8 cellular contexts compared by ENCODE assay signal in genomic region chr14:57486767-57487379, GRCh38. TPM values are rescaled to one million over a fixed set of nuclear protein-coding genes. Genes with fewer than 3 reads are reported as not detected.
DNase-seq lines count a peak whose midpoint lies in the region; ATAC-seq and TF ChIP-seq lines count a peak whose summit lies in the region.

No MANE protein-coding gene starts in this region.

- H3K36me3 ChIP-seq in SJCRH30 = no peaks in the 10 kb centered on the region
- no peaks in the 10 kb centered on the region for H3K36me3 ChIP-seq in gastrocnemius medialis

- peak in 3 of 5 experiments; percentile 12 to 50 (median 40) for TF ChIP-seq CTCF in gastrocnemius medialis (IDR thresholded peaks at IDR 0.05 in 4 of 5, conservative IDR thresholded peaks at IDR 0.05 in 1 of 5)

- H3K4me3 Mint-ChIP-seq in activated T-helper 17 cell treated with anti-CD3 and anti-CD28 coated beads, Interleukin-2, amount 50 U/mL, for 72 hours = no peak overlapping the region

- H3K9me3 ChIP-seq in SJCRH30 (replicated peaks) (0 out of 2 replicates have a peak, but pooled peaks cover 2% of the 10 kb centered on the region), gastrocnemius medialis (no peaks in the 10 kb centered on the region)

- H3K36me3 Mint-ChIP-seq in activated T-helper 17 cell treated with anti-CD3 and anti-CD28 coated beads, Interleukin-2, amount 50 U/mL, for 72 hours (ENCODE audit: low read depth) = no peaks in the 10 kb centered on the region

- intact Hi-C loops in gastrocnemius medialis (cut with DNase I; ENCODE audit: low total_unique reads) = loop anchor here (5.0 kb wide), 1 partner anchor 585 kb away; no protein-coding TSS in a partner anchor

- in situ Hi-C loops in gastrocnemius medialis (cut with MboI; ENCODE audit: low sequenced_read_pairs in 4 of 4) = loop anchor here (5.0 to 25.0 kb wide), 4 partner anchors 575 to 588 kb away; no protein-coding TSS in a partner anchor

- TF ChIP-seq POLR2A in gastrocnemius medialis (IDR thresholded peaks at IDR 0.05) = no peak

- DNase-seq in ELF-1 (ENCODE audit: low read depth, low spot score) (peak; percentile 24), MV-4-11 (lab: John Stamatoyannopoulos, UW) (peak; percentile 28), SJCRH30 (peak; percentile 11 to 60), globus pallidus (ENCODE audit: low spot score) (peak; percentile 29), gastrocnemius medialis (no peak)
- no peak for DNase-seq in activated CD4-positive, CD25-positive, alpha-beta regulatory T cell treated with anti-CD3 and anti-CD28 coated beads, Interleukin-2, amount 50 U/mL, for 72 hours

- H3K4me1 ChIP-seq in SJCRH30 = peaks cover 3% of the 10 kb centered on the region; the same call in 1 of the 2 replicates
- no peaks in the 10 kb centered on the region for H3K4me1 ChIP-seq in gastrocnemius medialis

- H3K27ac ChIP-seq in SJCRH30 = no peak overlapping the region
- H3K27ac ChIP-seq in gastrocnemius medialis = no peak overlapping the region

- H3K9me3 Mint-ChIP-seq in activated T-helper 17 cell treated with anti-CD3 and anti-CD28 coated beads, Interleukin-2, amount 50 U/mL, for 72 hours = no peaks in the 10 kb centered on the region

- H3K27ac Mint-ChIP-seq in activated T-helper 17 cell treated with anti-CD3 and anti-CD28 coated beads, Interleukin-2, amount 50 U/mL, for 72 hours = no peak overlapping the region

- peaks cover 2% of the 10 kb centered on the region for H3K27me3 Mint-ChIP-seq in activated T-helper 17 cell treated with anti-CD3 and anti-CD28 coated beads, Interleukin-2, amount 50 U/mL, for 72 hours

- H3K4me1 Mint-ChIP-seq in activated T-helper 17 cell treated with anti-CD3 and anti-CD28 coated beads, Interleukin-2, amount 50 U/mL, for 72 hours = no peaks in the 10 kb centered on the region

- no peaks in the 10 kb centered on the region for H3K27me3 ChIP-seq in SJCRH30
- H3K27me3 ChIP-seq in gastrocnemius medialis = no peaks in the 10 kb centered on the region

- no peak overlapping the region for H3K4me3 ChIP-seq in SJCRH30
- H3K4me3 ChIP-seq in gastrocnemius medialis = no peak overlapping the region

- ATAC-seq in gastrocnemius medialis = no peak
- ATAC-seq in activated T-helper 17 cell treated with anti-CD3 and anti-CD28 coated beads, Interleukin-2, amount 50 U/mL, for 72 hours (replicated peaks) = no peak
- ATAC-seq in HG02981 (IDR thresholded peaks at IDR 0.05; ENCODE audit: unreplicated experiment) = no peak

RNA-seq across cellular contexts. Expression of gene CCDC198, which starts 6.8 kb away (rescaled TPM):
- 0.22 and 0.25 TPM in 2 replicates for total RNA-seq in SJCRH30 (2014; rRNA removed; shearing (Covaris generic))
- total RNA-seq in gastrocnemius medialis = under 1 TPM in 2 of 4 donors, not detected in 2; 0.16 to 0.39 TPM
- not detected for total RNA-seq in activated T-helper 17 cell treated with anti-CD3 and anti-CD28 coated beads, Interleukin-2, amount 50 U/mL, for 72 hours

Comparison
In these comparisons a context has a peak if more than half of its experiments do, and no peak if none do; other contexts are left out.
1. DNase-seq: peak in ELF-1 (single experiment), MV-4-11 (single experiment), SJCRH30 (2 of 2) and globus pallidus (single experiment); none in gastrocnemius medialis (0 of 2) and activated CD4-positive, CD25-positive, alpha-beta regulatory T cell treated with anti-CD3 and anti-CD28 coated beads, Interleukin-2, amount 50 U/mL, for 72 hours (single experiment).